10 cellular contexts compared by ENCODE assay signal in the genomic region with DNA sequence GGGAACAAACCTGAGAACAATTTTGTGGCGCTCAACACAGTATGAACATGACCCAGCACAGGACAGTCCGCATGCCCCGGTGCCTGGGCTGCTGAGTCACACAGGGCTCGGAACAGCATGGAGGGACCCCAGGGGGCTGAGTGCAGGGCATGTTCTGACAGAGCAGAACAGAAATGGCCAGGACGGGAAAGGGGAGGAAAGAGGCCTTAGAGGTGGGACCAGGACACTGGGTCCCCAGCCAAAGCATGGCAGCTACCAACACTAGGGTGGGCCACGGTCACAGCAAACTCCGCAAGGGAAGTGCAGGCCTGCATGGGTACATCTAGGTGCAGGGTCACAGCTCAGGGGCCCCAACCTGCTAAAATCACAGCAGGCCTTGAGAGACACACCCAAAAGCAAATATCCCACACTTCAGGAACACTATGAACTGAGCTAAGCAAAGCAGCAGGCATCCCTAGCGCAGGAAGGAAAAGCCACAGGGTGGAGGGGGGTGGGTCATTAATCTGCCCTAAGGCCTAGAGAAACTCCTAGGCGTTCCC. TPM values are rescaled to one million over a fixed set of nuclear protein-coding genes. Genes with fewer than 3 reads are reported as not detected.
DNase-seq lines count a peak whose midpoint lies in the region; ATAC-seq and TF ChIP-seq lines count a peak whose summit lies in the region.
"Had no signal": no experiment of that assay in that cellular context is flagged by ENCODE, and none has a peak within 500 bp of the region (broad histone marks: within the 10 kb centered on the region; RNA-seq: fewer than 3 reads in every experiment).

No MANE protein-coding gene starts in this region.

- H4K20me1 ChIP-seq in HCT116 (ENCODE audit: insufficient read depth) = no peaks in the 10 kb centered on the region

- no peak overlapping the region for H2AFZ ChIP-seq in HCT116 (ENCODE audit: low read depth, low read length, poor library complexity, severe bottlenecking)

- H3K27me3 ChIP-seq in BE2C = no peaks in the 10 kb centered on the region
- H3K27me3 ChIP-seq in HCT116 (ENCODE audit: insufficient read depth, low read length) = no peaks in the 10 kb centered on the region

- H3K27me3 Mint-ChIP-seq in activated naive CD8-positive, alpha-beta T cell treated with anti-CD3 and anti-CD28 coated beads, Interleukin-2, amount 10 ng/mL, durations not matched to agents 7 days and 5 days = peaks cover 1% of the 10 kb centered on the region

- H3K36me3 ChIP-seq in BE2C (peaks cover 43% of the 10 kb centered on the region), HCT116 (ENCODE audit: control insufficient read depth in 1 of 2, insufficient read depth in 2 of 2, low read length in 2 of 2) (peaks cover 20 to 29% of the 10 kb centered on the region in 2 experiments; a peak in 3 of 4 replicates), mesodermal cell (ENCODE audit: control insufficient read depth, insufficient read depth, low read length) (peaks cover 18% of the 10 kb centered on the region)

- H3K27ac Mint-ChIP-seq in activated naive CD8-positive, alpha-beta T cell treated with anti-CD3 and anti-CD28 coated beads, Interleukin-2, amount 10 ng/mL, durations not matched to agents 7 days and 5 days = peak overlapping the region; percentile 42

- no peak for TF ChIP-seq RAD21 in HCT116 (IDR thresholded peaks at IDR 0.05; ENCODE audit: low read depth)

- peaks cover 17% of the 10 kb centered on the region for H3K4me1 ChIP-seq in BE2C
- peaks cover 29 to 45% of the 10 kb centered on the region in 2 experiments for H3K4me1 ChIP-seq in HCT116 (ENCODE audit: control insufficient read depth in 1 of 2, insufficient read depth in 2 of 2, low read length in 2 of 2)
- peaks cover 27% of the 10 kb centered on the region for H3K4me1 ChIP-seq in mesodermal cell (ENCODE audit: control insufficient read depth, insufficient read depth, low read length, poor library complexity, severe bottlenecking)

- peak overlapping the region; percentile 98 for H3K4me2 ChIP-seq in HCT116 (ENCODE audit: low read length)

- BruUV-seq in HCT116 (replicated peaks; lab: Mats Ljungman, UMichigan) = no TSS peak

- peak overlapping the region; percentile 84 for H3K4me3 Mint-ChIP-seq in activated naive CD8-positive, alpha-beta T cell treated with anti-CD3 and anti-CD28 coated beads, Interleukin-2, amount 10 ng/mL, durations not matched to agents 7 days and 5 days

- RAD21 ChIA-PET in HCT116 (lab: Charles Lee; ENCODE audit: low non-redundant PET in 1 of 2, low total read pairs in 2 of 2, uncharacterized antibody in 2 of 2, unreplicated experiment in 2 of 2) = no interaction called here

- 72 to 83% methylated on average over 9 of the region's 9 CpGs for WGBS in mesodermal cell (ENCODE audit: insufficient coverage in 2 of 2), 2 experiments

- H3K9me2 ChIP-seq in HCT116 (ENCODE audit: insufficient read depth) = no peaks in the 10 kb centered on the region

- peaks cover 31% of the 10 kb centered on the region for H3K4me1 Mint-ChIP-seq in activated naive CD8-positive, alpha-beta T cell treated with anti-CD3 and anti-CD28 coated beads, Interleukin-2, amount 10 ng/mL, durations not matched to agents 7 days and 5 days

- intact Hi-C loops in HCT116 (cut with micrococcal nuclease) = no loop called here
- intact Hi-C loops in left ventricle myocardium superior (cut with micrococcal nuclease) = no loop called here

- H3K27ac ChIP-seq in HCT116 (ENCODE audit: low read depth, low read length) (no peak overlapping the region; the same call in 1 of the 2 replicates), mesodermal cell (ENCODE audit: low read depth, low read length, severe bottlenecking) (no peak overlapping the region)

- no peaks in the 10 kb centered on the region for H3K9me3 Mint-ChIP-seq in activated naive CD8-positive, alpha-beta T cell treated with anti-CD3 and anti-CD28 coated beads, Interleukin-2, amount 10 ng/mL, durations not matched to agents 7 days and 5 days

- peak overlapping the region; percentile 93 for H3K4me3 ChIP-seq in BE2C (ENCODE audit: low read depth, low read length)
- peak overlapping the region; percentile 84 to 96 for H3K4me3 ChIP-seq in HCT116 (replicated peaks in 1 of 2; ENCODE audit: low read depth in 1 of 2, low read length in 2 of 2)
- H3K4me3 ChIP-seq in mesodermal cell (ENCODE audit: extremely low read depth, insufficient read depth, low read length, poor library complexity, severe bottlenecking) = peak overlapping the region; percentile 56

- POLR2A ChIA-PET in HCT116 (lab: Charles Lee) = no interaction called here
- POLR2A ChIA-PET in activated naive CD8-positive, alpha-beta T cell treated with anti-CD3 and anti-CD28 coated beads, Interleukin-2, amount 10 ng/mL, durations not matched to agents 7 days and 5 days (lab: Charles Lee) = interaction anchor here (1.4 kb wide), 1 partner anchor 51 kb away, joined by 3 read pairs; a partner anchor contains a TSS

- no peaks in the 10 kb centered on the region for H3K9me3 ChIP-seq in BE2C
- H3K9me3 ChIP-seq in HCT116 (ENCODE audit: control insufficient read depth in 1 of 2, insufficient read depth in 1 of 2, low read depth in 1 of 2, low read length in 2 of 2) = no peaks in the 10 kb centered on the region
- H3K9me3 ChIP-seq in mesodermal cell (ENCODE audit: control insufficient read depth, low read length) = no peaks in the 10 kb centered on the region

- peaks cover 4% of the 10 kb centered on the region for H3K36me3 Mint-ChIP-seq in activated naive CD8-positive, alpha-beta T cell treated with anti-CD3 and anti-CD28 coated beads, Interleukin-2, amount 10 ng/mL, durations not matched to agents 7 days and 5 days

- ATAC-seq in HCT116 (no peak), left ventricle myocardium superior (no peak)
- ATAC-seq in activated naive CD8-positive, alpha-beta T cell treated with anti-CD3 and anti-CD28 coated beads, Interleukin-2, amount 10 ng/mL, durations not matched to agents 7 days and 5 days (ENCODE audit: low read depth) = no peak

- TF ChIP-seq CTCF in BE2C (IDR thresholded peaks at IDR 0.05; ENCODE audit: low read depth, low read length) (no peak), HCT116 (IDR thresholded peaks at IDR 0.05 in 2 of 3, conservative IDR thresholded peaks at IDR 0.05 in 1 of 3; ENCODE audit: borderline replicate concordance in 1 of 3, insufficient read depth in 1 of 3, low read depth in 2 of 3, low read length in 2 of 3) (no peak)

- no peak for DNase-seq in BE2C
- DNase-seq in HCT116 (ENCODE audit: low read depth, low spot score) = no peak
- no peak for DNase-seq in activated naive CD8-positive, alpha-beta T cell treated with anti-CD3 and anti-CD28 coated beads, Interleukin-2, amount 10 ng/mL, durations not matched to agents 7 days and 5 days
- DNase-seq in stimulated activated CD8-positive, alpha-beta memory T cell treated with anti-CD3 and anti-CD28 coated beads, Interleukin-4, amount 100 ng/mL, for 48 hours = no peak
- DNase-seq in anterior cingulate cortex (lab: John Stamatoyannopoulos, UW) = no peak
- DNase-seq in left ventricle myocardium superior = no peak
- DNase-seq in ureter (ENCODE audit: low spot score) = no peak
- DNase-seq: NCI-H1436, T1000 had no signal

- H3K9ac ChIP-seq in HCT116 (ENCODE audit: low read length) = peak overlapping the region; percentile 94

- CTCF ChIA-PET in HCT116 (lab: Charles Lee) = interaction anchor here (0.7 to 1.1 kb wide), 2 partner anchors 17 to 57 kb away, joined by 3 to 4 read pairs; no protein-coding TSS in a partner anchor

- H3K79me2 ChIP-seq in HCT116 (ENCODE audit: insufficient read depth, low read length) = peaks cover 33% of the 10 kb centered on the region

- TF ChIP-seq POLR2A in HCT116 (IDR thresholded peaks at IDR 0.05; ENCODE audit: borderline replicate concordance, extremely low read depth, insufficient read depth, insufficient read length) = no peak

TF ChIP-seq in HCT116, 20 proteins besides CTCF, POLR2A, EP300 and RAD21 (continues in another document):
- no peak for TF ChIP-seq SIN3A (IDR thresholded peaks at IDR 0.05; ENCODE audit: low read depth)
- TF ChIP-seq, protein P1, sequence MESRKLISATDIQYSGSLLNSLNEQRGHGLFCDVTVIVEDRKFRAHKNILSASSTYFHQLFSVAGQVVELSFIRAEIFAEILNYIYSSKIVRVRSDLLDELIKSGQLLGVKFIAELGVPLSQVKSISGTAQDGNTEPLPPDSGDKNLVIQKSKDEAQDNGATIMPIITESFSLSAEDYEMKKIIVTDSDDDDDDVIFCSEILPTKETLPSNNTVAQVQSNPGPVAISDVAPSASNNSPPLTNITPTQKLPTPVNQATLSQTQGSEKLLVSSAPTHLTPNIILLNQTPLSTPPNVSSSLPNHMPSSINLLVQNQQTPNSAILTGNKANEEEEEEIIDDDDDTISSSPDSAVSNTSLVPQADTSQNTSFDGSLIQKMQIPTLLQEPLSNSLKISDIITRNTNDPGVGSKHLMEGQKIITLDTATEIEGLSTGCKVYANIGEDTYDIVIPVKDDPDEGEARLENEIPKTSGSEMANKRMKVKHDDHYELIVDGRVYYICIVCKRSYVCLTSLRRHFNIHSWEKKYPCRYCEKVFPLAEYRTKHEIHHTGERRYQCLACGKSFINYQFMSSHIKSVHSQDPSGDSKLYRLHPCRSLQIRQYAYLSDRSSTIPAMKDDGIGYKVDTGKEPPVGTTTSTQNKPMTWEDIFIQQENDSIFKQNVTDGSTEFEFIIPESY (IDR thresholded peaks at IDR 0.05; ENCODE audit: extremely low read depth, insufficient replicate concordance, low read length) = no peak

RNA-seq across cellular contexts. Expression of a gene that starts 5.6 kb away (rescaled TPM):
- 265 TPM for polyA plus RNA-seq in BE2C (2012; ENCODE audit: insufficient read depth, insufficient read length, low read depth)
- total RNA-seq in HCT116 (2021; ENCODE audit: unreplicated experiment) = 98.2 TPM
- polyA plus RNA-seq in HCT116 (2012) = 82.5 and 94.8 TPM in 2 replicates
- 10 to 100 TPM; 59.0 to 64.4 TPM for total RNA-seq in activated naive CD8-positive, alpha-beta T cell treated with anti-CD3 and anti-CD28 coated beads, Interleukin-2, amount 10 ng/mL, durations not matched to agents 7 days and 5 days
- polyA plus RNA-seq in mesodermal cell (2013, experiment 1 of 2) = 34.0 TPM
- polyA plus RNA-seq in mesodermal cell (2013, experiment 2 of 2) = 29.9 TPM
- total RNA-seq in left ventricle myocardium superior = 20.7 TPM
- 40.2 TPM for total RNA-seq in ureter

RNA-seq across cellular contexts. Expression of a gene that starts 42.7 kb away (rescaled TPM):
- 252 TPM for polyA plus RNA-seq in BE2C (2012; ENCODE audit: insufficient read depth, insufficient read length, low read depth)
- 4.0 TPM for total RNA-seq in HCT116 (2021; ENCODE audit: unreplicated experiment)
- polyA plus RNA-seq in HCT116 (2012) = 2.5 and 3.4 TPM in 2 replicates
- total RNA-seq in activated naive CD8-positive, alpha-beta T cell treated with anti-CD3 and anti-CD28 coated beads, Interleukin-2, amount 10 ng/mL, durations not matched to agents 7 days and 5 days = under 1 TPM; 0.28 to 0.30 TPM
- polyA plus RNA-seq in mesodermal cell (2013, experiment 1 of 2) = 5.1 TPM
- 5.9 TPM for polyA plus RNA-seq in mesodermal cell (2013, experiment 2 of 2)
- total RNA-seq in left ventricle myocardium superior = 1.6 TPM
- total RNA-seq in ureter = 0.49 TPM

RNA-seq across cellular contexts. Expression of a gene that starts 51.5 kb away (rescaled TPM):
- polyA plus RNA-seq in BE2C (2012; ENCODE audit: insufficient read depth, insufficient read length, low read depth) = 13.2 TPM
- total RNA-seq in HCT116 (2021; ENCODE audit: unreplicated experiment) (32.8 TPM), left ventricle myocardium superior (6.9 TPM), ureter (22.3 TPM)
- 42.3 and 45.2 TPM in 2 replicates for polyA plus RNA-seq in HCT116 (2012)
- 10 to 100 TPM; 27.8 to 28.4 TPM for total RNA-seq in activated naive CD8-positive, alpha-beta T cell treated with anti-CD3 and anti-CD28 coated beads, Interleukin-2, amount 10 ng/mL, durations not matched to agents 7 days and 5 days
- 17.6 TPM for polyA plus RNA-seq in mesodermal cell (2013, experiment 1 of 2)
- 17.5 TPM for polyA plus RNA-seq in mesodermal cell (2013, experiment 2 of 2)
